Comparison of ENCODE assay signal across 15 cellular contexts in the genomic region with DNA sequence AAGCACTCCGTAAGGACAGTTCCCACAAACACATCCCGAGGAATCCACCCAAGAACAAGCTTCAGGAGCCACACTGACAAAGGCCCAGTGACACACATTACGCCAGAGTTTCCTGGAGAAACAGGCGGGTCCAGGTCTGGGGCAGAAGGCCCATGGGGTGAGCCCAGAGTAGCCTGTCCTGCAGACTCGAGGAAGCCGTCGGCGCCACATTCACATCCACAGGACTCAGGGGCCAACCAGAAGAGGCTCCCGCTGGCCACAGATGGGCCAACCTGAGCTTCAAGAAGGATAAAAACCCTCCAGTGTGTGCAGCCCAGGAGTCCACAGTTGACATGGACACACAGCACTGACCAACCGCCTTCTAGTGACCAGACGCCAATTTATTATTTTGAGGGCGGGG. TPM values are rescaled to one million over a fixed set of nuclear protein-coding genes. Genes with fewer than 3 reads are reported as not detected.
"Had no signal": no experiment of that assay in that cellular context is flagged by ENCODE, and none has a peak within 500 bp of the region (broad histone marks: within the 10 kb centered on the region; RNA-seq: fewer than 3 reads in every experiment).

No MANE protein-coding gene starts in this region.

- H3K4me1 ChIP-seq: colonic mucosa, left lung, transverse colon had no signal

- H3K27ac ChIP-seq: colonic mucosa, heart right ventricle, left lung, stomach, thoracic aorta, transverse colon had no signal

- H3K9me3 Mint-ChIP-seq: naive B cell had no signal

- ATAC-seq: heart right ventricle, left lung, sciatic nerve had no signal

- H3K9me3 ChIP-seq: colonic mucosa, heart right ventricle, left lung, stomach, thoracic aorta, transverse colon had no signal

- H3K36me3 Mint-ChIP-seq: naive B cell had no signal

- H3K27me3 ChIP-seq: colonic mucosa, heart right ventricle, left lung, stomach, transverse colon had no signal

- H3K4me3 ChIP-seq: colonic mucosa, heart right ventricle, left lung, lung, stomach, thoracic aorta, transverse colon had no signal

- DNase-seq: colonic mucosa; dermis blood vessel endothelial cell; heart right ventricle; hypothalamus; mesenchymal stem cell; naive B cell; stimulated activated naive CD4-positive, alpha-beta T cell; stomach; substantia nigra; transverse colon had no signal

- H3K36me3 ChIP-seq: colonic mucosa, heart right ventricle, left lung, thoracic aorta, transverse colon had no signal

RNA-seq across cellular contexts. Expression of a gene that starts 31.3 kb away (rescaled TPM):
- total RNA-seq: glomerular endothelial cell had no signal
